Comparison of ENCODE assay signal across 8 cellular contexts in genomic region chr1:214440219-214440965, GRCh38.
A peak's percentile ranks its signal among the peaks of the same experiment; 100 is the strongest.
DNase-seq lines count a peak whose midpoint lies in the region; ATAC-seq and TF ChIP-seq lines count a peak whose summit lies in the region.

No MANE protein-coding gene starts in this region.

- DNase-seq in heart left ventricle = no peak
- no peak for DNase-seq in Right ventricle myocardium superior
- no peak for DNase-seq in activated CD8-positive, alpha-beta T cell treated with anti-CD3 and anti-CD28 coated beads, Interleukin-2, amount 10 ng/mL, durations not matched to agents 7 days and 5 days
- no peak for DNase-seq in left colon
- no peak for DNase-seq in uterus

- H3K4me1 Mint-ChIP-seq in activated CD8-positive, alpha-beta T cell treated with anti-CD3 and anti-CD28 coated beads, Interleukin-2, amount 10 ng/mL, durations not matched to agents 7 days and 5 days (ENCODE audit: low read depth) = peaks cover 55% of the 10 kb centered on the region

- H3K36me3 Mint-ChIP-seq in activated CD8-positive, alpha-beta T cell treated with anti-CD3 and anti-CD28 coated beads, Interleukin-2, amount 10 ng/mL, durations not matched to agents 7 days and 5 days (ENCODE audit: low read depth) = no peaks in the 10 kb centered on the region

- H3K27ac ChIP-seq in heart left ventricle = peak overlapping the region in 9 of 12 donors; percentile 3 to 77 (median 55)
- peak overlapping the region; percentile 78 to 82 for H3K27ac ChIP-seq in uterus

- H3K9me3 ChIP-seq in heart left ventricle = no peaks in the 10 kb centered on the region
- no peaks in the 10 kb centered on the region for H3K9me3 ChIP-seq in uterus

- H3K27me3 Mint-ChIP-seq in activated CD8-positive, alpha-beta T cell treated with anti-CD3 and anti-CD28 coated beads, Interleukin-2, amount 10 ng/mL, durations not matched to agents 7 days and 5 days (ENCODE audit: low read depth) = peaks cover 9% of the 10 kb centered on the region

- CTCF ChIA-PET in activated CD8-positive, alpha-beta T cell treated with anti-CD3 and anti-CD28 coated beads, Interleukin-2, amount 10 ng/mL, durations not matched to agents 7 days and 5 days (lab: Charles Lee) = interaction anchor here (0.9 to 2.4 kb wide), 3 partner anchors 8 to 108 kb away, joined by 4 to 14 read pairs (median 4); no protein-coding TSS in a partner anchor

- ATAC-seq in heart left ventricle = no peak
- no peak for ATAC-seq in Right ventricle myocardium superior (ENCODE audit: poor library complexity)
- peak; percentile 10 for ATAC-seq in activated CD8-positive, alpha-beta T cell treated with anti-CD3 and anti-CD28 coated beads, Interleukin-2, amount 10 ng/mL, durations not matched to agents 7 days and 5 days
- ATAC-seq in left colon = peak; percentile 84
- ATAC-seq in GM19452 (IDR thresholded peaks at IDR 0.05; ENCODE audit: unreplicated experiment) = no peak
- ATAC-seq in GM19023 (IDR thresholded peaks at IDR 0.05; ENCODE audit: unreplicated experiment) = no peak
- ATAC-seq in HG02981 (IDR thresholded peaks at IDR 0.05; ENCODE audit: unreplicated experiment) = no peak

- H3K27ac Mint-ChIP-seq in activated CD8-positive, alpha-beta T cell treated with anti-CD3 and anti-CD28 coated beads, Interleukin-2, amount 10 ng/mL, durations not matched to agents 7 days and 5 days = peak overlapping the region; percentile 79

- no peaks in the 10 kb centered on the region for H3K9me3 Mint-ChIP-seq in activated CD8-positive, alpha-beta T cell treated with anti-CD3 and anti-CD28 coated beads, Interleukin-2, amount 10 ng/mL, durations not matched to agents 7 days and 5 days (ENCODE audit: insufficient read depth)

- H3K4me1 ChIP-seq in heart left ventricle (peaks cover 0 to 58% (median 32%) of the 10 kb centered on the region in 12 donors), uterus (peaks cover 3 to 4% of the 10 kb centered on the region in 2 donors)

- intact Hi-C loops in heart left ventricle (cut with DNase I) = no loop called here
- intact Hi-C loops in Right ventricle myocardium superior (cut with DNase I) = no loop called here
- intact Hi-C loops in left colon (cut with DNase I, micrococcal nuclease) = no loop called here
- intact Hi-C loops in uterus (cut with DNase I; ENCODE audit: low total_unique reads) = no loop called here

- H3K4me3 ChIP-seq in heart left ventricle (no peak overlapping the region), uterus (no peak overlapping the region)

- POLR2A ChIA-PET in activated CD8-positive, alpha-beta T cell treated with anti-CD3 and anti-CD28 coated beads, Interleukin-2, amount 10 ng/mL, durations not matched to agents 7 days and 5 days (lab: Charles Lee) = interaction anchor here (1.2 to 2.7 kb wide), 3 partner anchors 13 to 163 kb away, joined by 4 to 15 read pairs (median 5); no protein-coding TSS in a partner anchor

- TF ChIP-seq CTCF in heart left ventricle (IDR thresholded peaks at IDR 0.05) (no peak), uterus (IDR thresholded peaks at IDR 0.05) (no peak)

- 79 to 88% (median 81%) methylated on average over 4 of the region's 4 CpGs for WGBS in heart left ventricle, 4 donors

- H3K36me3 ChIP-seq in heart left ventricle = no peaks in the 10 kb centered on the region
- no peaks in the 10 kb centered on the region for H3K36me3 ChIP-seq in uterus

- no peaks in the 10 kb centered on the region for H3K27me3 ChIP-seq in heart left ventricle
- H3K27me3 ChIP-seq in uterus = no peaks in the 10 kb centered on the region

- no peak for TF ChIP-seq POLR2A in heart left ventricle (IDR thresholded peaks at IDR 0.05)
- TF ChIP-seq POLR2A in uterus (IDR thresholded peaks at IDR 0.05) = no peak

- no peak overlapping the region for H3K4me3 Mint-ChIP-seq in activated CD8-positive, alpha-beta T cell treated with anti-CD3 and anti-CD28 coated beads, Interleukin-2, amount 10 ng/mL, durations not matched to agents 7 days and 5 days

Comparison
In these comparisons a context has a peak if more than half of its experiments do, and no peak if none do; other contexts are left out.
1. ATAC-seq: peak in activated CD8-positive, alpha-beta T cell treated with anti-CD3 and anti-CD28 coated beads, Interleukin-2, amount 10 ng/mL, durations not matched to agents 7 days and 5 days (single experiment) and left colon (single experiment); none in heart left ventricle (0 of 4), Right ventricle myocardium superior (single experiment), GM19452 (single experiment), GM19023 (single experiment) and HG02981 (single experiment).